18 cellular contexts compared by ENCODE assay signal in genomic region chr13:29926077-29926476, GRCh38.
DNase-seq lines count a peak whose midpoint lies in the region; TF ChIP-seq lines count a peak whose summit lies in the region.
"Had no signal": no experiment of that assay in that cellular context is flagged by ENCODE, and none has a peak within 500 bp of the region (broad histone marks: within the 10 kb centered on the region; RNA-seq: fewer than 3 reads in every experiment).

No MANE protein-coding gene starts in this region.

- H3K4me3 Mint-ChIP-seq in activated CD4-positive, alpha-beta T cell treated with anti-CD3 and anti-CD28 coated beads, Interleukin-2, amount 10 ng/mL, durations not matched to agents 24 days and 14 days: no peak overlapping the region
- H3K4me3 Mint-ChIP-seq in chondrocyte (ENCODE audit: unreplicated experiment): no peak overlapping the region
- H3K4me3 Mint-ChIP-seq: activated CD8-positive, alpha-beta T cell treated with anti-CD3 and anti-CD28 coated beads for 36 hours; activated naive CD8-positive, alpha-beta T cell treated with anti-CD3 and anti-CD28 coated beads, Interleukin-2, amount 10 ng/mL, durations not matched to agents 7 days and 5 days; activated T-helper 1 cell treated with anti-CD3 and anti-CD28 coated beads, Interleukin-12 subunit alpha, Interleukin-12 subunit beta, Interleukin-2, Interleukin-4 antibody, amounts not matched to agents 30 ng/mL and 10 ng/mL and 1 ng/mL, durations not matched to agents 14 hours and 24 hours and 36 hours; CD14-positive monocyte had no signal

- no peaks in the 10 kb centered on the region for H3K9me3 Mint-ChIP-seq in activated CD4-positive, alpha-beta T cell treated with anti-CD3 and anti-CD28 coated beads, Interleukin-2, amount 10 ng/mL, durations not matched to agents 24 days and 14 days
- no peaks in the 10 kb centered on the region for H3K9me3 Mint-ChIP-seq in chondrocyte (ENCODE audit: low read depth)
- H3K9me3 Mint-ChIP-seq: activated CD8-positive, alpha-beta T cell treated with anti-CD3 and anti-CD28 coated beads for 36 hours; activated T-helper 1 cell treated with anti-CD3 and anti-CD28 coated beads, Interleukin-12 subunit alpha, Interleukin-12 subunit beta, Interleukin-2, Interleukin-4 antibody, amounts not matched to agents 30 ng/mL and 10 ng/mL and 1 ng/mL, durations not matched to agents 14 hours and 24 hours and 36 hours; CD14-positive monocyte had no signal

- H3K4me1 Mint-ChIP-seq in activated CD4-positive, alpha-beta T cell treated with anti-CD3 and anti-CD28 coated beads, Interleukin-2, amount 10 ng/mL, durations not matched to agents 24 days and 14 days: peaks cover 27% of the 10 kb centered on the region
- peaks cover 50% of the 10 kb centered on the region for H3K4me1 Mint-ChIP-seq in chondrocyte (ENCODE audit: low read depth)

- no peak overlapping the region for H3K18ac ChIP-seq in mesendoderm (ENCODE audit: low read length)

- no peak overlapping the region for H3K4me3 ChIP-seq in mesendoderm (ENCODE audit: low read length)
- H3K4me3 ChIP-seq in tibial artery: no peak overlapping the region
- H3K4me3 ChIP-seq: cardiac muscle cell, MG63 had no signal

- no peaks in the 10 kb centered on the region for H3K79me1 ChIP-seq in mesendoderm (ENCODE audit: low read length)

- no peak overlapping the region for H4K5ac ChIP-seq in mesendoderm (ENCODE audit: low read length)

- no peak overlapping the region for H2BK5ac ChIP-seq in mesendoderm (ENCODE audit: low read length)

- no peaks in the 10 kb centered on the region for H3K27me3 ChIP-seq in mesendoderm (ENCODE audit: insufficient read depth, low read length, poor library complexity)
- H3K27me3 ChIP-seq in tibial artery: no peaks in the 10 kb centered on the region
- H3K27me3 ChIP-seq: cardiac muscle cell, MG63 had no signal

- peak overlapping the region; percentile 17 for H3K56ac ChIP-seq in mesendoderm (ENCODE audit: low read length)

- H3K36me3 Mint-ChIP-seq in activated CD4-positive, alpha-beta T cell treated with anti-CD3 and anti-CD28 coated beads, Interleukin-2, amount 10 ng/mL, durations not matched to agents 24 days and 14 days (ENCODE audit: low read depth): no peaks in the 10 kb centered on the region
- H3K36me3 Mint-ChIP-seq in chondrocyte (ENCODE audit: low read depth): no peaks in the 10 kb centered on the region
- H3K36me3 Mint-ChIP-seq: activated naive CD8-positive, alpha-beta T cell treated with anti-CD3 and anti-CD28 coated beads, Interleukin-2, amount 10 ng/mL, durations not matched to agents 7 days and 5 days; CD14-positive monocyte had no signal

- H2BK120ac ChIP-seq in mesendoderm (ENCODE audit: low read depth, low read length): no peak overlapping the region

- H3K4ac ChIP-seq in mesendoderm (ENCODE audit: low read depth, low read length): no peak overlapping the region

- no peak for DNase-seq in activated CD4-positive, alpha-beta T cell treated with anti-CD3 and anti-CD28 coated beads, Interleukin-2, amount 10 ng/mL, durations not matched to agents 24 days and 14 days
- no peak for DNase-seq in activated CD4-positive, alpha-beta T cell treated with anti-CD3 and anti-CD28 coated beads, Interleukin-2, amount 50 U/mL, for 4 hours
- DNase-seq in chondrocyte (ENCODE audit: low spot score): no peak
- no peak for DNase-seq in mesendoderm
- no peak for DNase-seq in tibial artery
- no peak for DNase-seq in 8988T
- no peak for DNase-seq in AG20443 (ENCODE audit: low spot score)
- DNase-seq in substantia nigra (lab: John Stamatoyannopoulos, UW): no peak
- DNase-seq: activated CD8-positive, alpha-beta T cell treated with anti-CD3 and anti-CD28 coated beads for 36 hours; activated naive CD8-positive, alpha-beta T cell treated with anti-CD3 and anti-CD28 coated beads, Interleukin-2, amount 10 ng/mL, durations not matched to agents 7 days and 5 days; NCI-H187; occipital lobe; stimulated activated CD4-positive, alpha-beta T cell treated with anti-CD3 and anti-CD28 coated beads, Interleukin-4, amount 100 ng/mL, for 1 hour; SW 1271 had no signal

- no peaks in the 10 kb centered on the region for H3K36me3 ChIP-seq in mesendoderm (ENCODE audit: control insufficient read depth, insufficient read depth, low read length)
- no peaks in the 10 kb centered on the region for H3K36me3 ChIP-seq in tibial artery
- H3K36me3 ChIP-seq: cardiac muscle cell, MG63 had no signal

- intact Hi-C loops in activated CD4-positive, alpha-beta T cell treated with anti-CD3 and anti-CD28 coated beads, Interleukin-2, amount 10 ng/mL, durations not matched to agents 24 days and 14 days (cut with micrococcal nuclease): no loop called here
- intact Hi-C loops in tibial artery (cut with DNase I; ENCODE audit: low total_unique reads): loop anchor here (10.0 kb wide), 1 partner anchor 189 kb away; no protein-coding TSS in a partner anchor

- no peak overlapping the region for H3K9ac ChIP-seq in mesendoderm (ENCODE audit: low read length)

- no peak overlapping the region for H3K27ac ChIP-seq in mesendoderm (ENCODE audit: low read depth, low read length)
- peak overlapping the region; percentile 78 to 86 for H3K27ac ChIP-seq in tibial artery
- no peak overlapping the region for H3K27ac ChIP-seq in substantia nigra (ENCODE audit: low read depth, low read length, poor library complexity, severe bottlenecking)
- H3K27ac ChIP-seq: cardiac muscle cell had no signal

- no peak for TF ChIP-seq CTCF in chondrocyte (IDR thresholded peaks at IDR 0.05)
- no peak for TF ChIP-seq CTCF in tibial artery (IDR thresholded peaks at IDR 0.05)

- peak overlapping the region; percentile 9 for H3K27ac Mint-ChIP-seq in activated CD4-positive, alpha-beta T cell treated with anti-CD3 and anti-CD28 coated beads, Interleukin-2, amount 10 ng/mL, durations not matched to agents 24 days and 14 days
- peak overlapping the region; percentile 96 for H3K27ac Mint-ChIP-seq in chondrocyte (ENCODE audit: unreplicated experiment)
- H3K27ac Mint-ChIP-seq: activated CD8-positive, alpha-beta T cell treated with anti-CD3 and anti-CD28 coated beads for 36 hours; activated naive CD8-positive, alpha-beta T cell treated with anti-CD3 and anti-CD28 coated beads, Interleukin-2, amount 10 ng/mL, durations not matched to agents 7 days and 5 days; CD14-positive monocyte had no signal

- H3K23ac ChIP-seq in mesendoderm (ENCODE audit: low read length): no peak overlapping the region

- H2BK15ac ChIP-seq in mesendoderm (replicated peaks; ENCODE audit: low read depth): no peak overlapping the region

- no peak overlapping the region for H4K8ac ChIP-seq in mesendoderm (ENCODE audit: low read depth, low read length)

- H3K4me2 ChIP-seq in mesendoderm (ENCODE audit: low read length): no peak overlapping the region

- H3K4me1 ChIP-seq in mesendoderm (ENCODE audit: control insufficient read depth, low read depth, low read length) (peaks cover 8% of the 10 kb centered on the region), tibial artery (peaks cover 0 to 41% (median 36%) of the 10 kb centered on the region in 4 donors)

- WGBS in mesendoderm (ENCODE audit: extremely low coverage, insufficient coverage, low lambda C conversion rate): 100% methylated on average over 1 of the region's 4 CpGs

- H2AK5ac ChIP-seq in mesendoderm (ENCODE audit: low read length): no peak overlapping the region

- no peaks in the 10 kb centered on the region for H3K9me3 ChIP-seq in tibial artery
- H3K9me3 ChIP-seq: MG63 had no signal

- H3K27me3 Mint-ChIP-seq in activated CD4-positive, alpha-beta T cell treated with anti-CD3 and anti-CD28 coated beads, Interleukin-2, amount 10 ng/mL, durations not matched to agents 24 days and 14 days: peaks cover 7% of the 10 kb centered on the region
- H3K27me3 Mint-ChIP-seq in chondrocyte (ENCODE audit: low read depth): no peaks in the 10 kb centered on the region
- H3K27me3 Mint-ChIP-seq: activated CD8-positive, alpha-beta T cell treated with anti-CD3 and anti-CD28 coated beads for 36 hours had no signal

- no peaks in the 10 kb centered on the region for H3K79me2 ChIP-seq in mesendoderm (ENCODE audit: control insufficient read depth, insufficient read depth, low read length)

Comparison
In these comparisons a context has a peak if more than half of its experiments do, and no peak if none do; other contexts are left out.
1. H3K27ac ChIP-seq: peak in tibial artery (2 of 2); none in mesendoderm (single experiment) and substantia nigra (single experiment).